Comparison of ENCODE assay signal across 19 cellular contexts in the genomic region with DNA sequence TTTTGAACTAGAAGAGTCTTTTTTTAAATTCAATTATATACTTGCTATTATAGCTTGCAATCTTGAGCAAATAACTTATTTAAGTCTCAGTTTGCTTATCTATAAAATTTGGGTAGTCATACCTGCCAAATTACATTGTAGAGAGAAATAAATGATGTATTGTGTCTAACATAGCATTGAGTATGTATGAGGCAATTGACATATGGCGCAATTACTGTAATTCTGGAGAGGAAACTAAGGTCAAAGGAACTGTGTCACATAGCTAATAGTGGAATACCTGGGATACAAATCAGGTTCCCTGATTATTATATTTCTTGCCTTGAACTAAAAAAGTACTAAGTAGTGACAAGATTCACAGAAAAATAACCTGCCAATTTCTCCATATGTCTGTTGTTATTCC.
A peak's percentile ranks its signal among the peaks of the same experiment; 100 is the strongest.
DNase-seq lines count a peak whose midpoint lies in the region; ATAC-seq and TF ChIP-seq lines count a peak whose summit lies in the region.
"Had no signal": no experiment of that assay in that cellular context is flagged by ENCODE, and none has a peak within 500 bp of the region (broad histone marks: within the 10 kb centered on the region; RNA-seq: fewer than 3 reads in every experiment).

No MANE protein-coding gene starts in this region.

- TF ChIP-seq CTCF in fibroblast of pulmonary artery (IDR thresholded peaks at IDR 0.05; ENCODE audit: low read length, missing control alignments) = no peak

- ATAC-seq in GM19455 (IDR thresholded peaks at IDR 0.05; ENCODE audit: unreplicated experiment) = no peak
- ATAC-seq: HCT116 had no signal

- DNase-seq in DMS 273 (lab: John Stamatoyannopoulos, UW; ENCODE audit: unreplicated experiment) = peak; percentile 26
- DNase-seq in DMS 273 treated with DMSO at 0.1 percent for 48 hours (lab: John Stamatoyannopoulos, UW) = no peak
- peak; percentile 3 for DNase-seq in SKM-1 treated with dmso at 0.1 percent for 144 hours (lab: John Stamatoyannopoulos, UW; ENCODE audit: unreplicated experiment)
- no peak for DNase-seq in SKM-1 (lab: John Stamatoyannopoulos, UW; ENCODE audit: unreplicated experiment)
- peak; percentile 7 for DNase-seq in NCI-H460 (ENCODE audit: extremely low read depth, low read depth)
- DNase-seq in fibroblast of pulmonary artery (ENCODE audit: low read depth) = peak; percentile 13
- DNase-seq in Kasumi-1 (lab: John Stamatoyannopoulos, UW) = no peak
- DNase-seq: ACHN; AML-193; BE2C; CD4-positive, alpha-beta T cell; CD8-positive, alpha-beta memory T cell; DMS153; DND-41; GM23248; H7 had no signal

- H3K4me3 ChIP-seq in fibroblast of pulmonary artery (replicated peaks; ENCODE audit: low read depth, low read length) = no peak overlapping the region
- H3K4me3 ChIP-seq: BLaER1 treated with 17β-estradiol and CSF1 and Interleukin-3, amounts not matched to agents 10 nM and 100 nM; GM23248 had no signal

Comparison
In these comparisons a context has a peak if more than half of its experiments do, and no peak if none do; other contexts are left out.
1. DNase-seq: peak in DMS 273 (single experiment), SKM-1 treated with dmso at 0.1 percent for 144 hours (single experiment), NCI-H460 (single experiment) and fibroblast of pulmonary artery (single experiment); none in DMS 273 treated with DMSO at 0.1 percent for 48 hours (single experiment), SKM-1 (single experiment) and Kasumi-1 (0 of 2).